ENCODE assay signal across 8 cellular contexts in genomic region chr2:87075796-87076252, GRCh38. TPM values are rescaled to one million over a fixed set of nuclear protein-coding genes. Genes with fewer than 3 reads are reported as not detected.
DNase-seq lines count a peak whose midpoint lies in the region; ATAC-seq, FAIRE-seq and TF ChIP-seq lines count a peak whose summit lies in the region.
"Not testable (repeated sequence)": the region's sequence is repeated elsewhere in the genome, so short reads cannot be mapped to it uniquely, and the experiment has no call there.

No MANE protein-coding gene starts in this region.

- CTCF ChIA-PET in WTC11 (lab: Charles Lee); GM12878 (lab: Yijun Ruan, JAX): not testable (repeated sequence)

- TF ChIP-seq POLR2A in GM12878 (IDR thresholded peaks at IDR 0.05; ENCODE audit: low read depth, low read length), result not testable (repeated sequence)

- TF ChIP-seq EP300 in GM12878 (IDR thresholded peaks at IDR 0.05; ENCODE audit: borderline replicate concordance in 1 of 2, control insufficient read depth in 1 of 2, low read depth in 2 of 2, low read length in 2 of 2), result not testable (repeated sequence)

- not testable (repeated sequence) for FAIRE-seq in GM12878 (lab: Jason Lieb, UNC)

- ATAC-seq in GM21723 (IDR thresholded peaks at IDR 0.05; ENCODE audit: unreplicated experiment) (peak; percentile 44), HG03565 (IDR thresholded peaks at IDR 0.05; ENCODE audit: unreplicated experiment) (peak; percentile 23), WTC11 (peak; percentile 2), GM12878 (peak; percentile 30), left cardiac atrium (peak; percentile 13 to 24)

- H3K27ac Mint-ChIP-seq in WTC11; stimulated activated naive CD8-positive, alpha-beta T cell treated with anti-CD3 and anti-CD28 coated beads, Interleukin-15, Interleukin-2, amounts not matched to agents 100 ng/mL and 50 ng/mL, for 24 hours: not testable (repeated sequence)

- WGBS in GM12878 (ENCODE audit: insufficient coverage, insufficient replicate concordance, low lambda C conversion rate, missing lambda C conversion rate), result 2% methylated on average over 17 of the region's 63 CpGs

- H3K4me3 Mint-ChIP-seq in WTC11, result peak overlapping the region; percentile 57
- H3K4me3 Mint-ChIP-seq in stimulated activated naive CD8-positive, alpha-beta T cell treated with anti-CD3 and anti-CD28 coated beads, Interleukin-15, Interleukin-2, amounts not matched to agents 100 ng/mL and 50 ng/mL, for 24 hours, result peak overlapping the region; percentile 74

- TSS peak; percentile 49 for BruUV-seq in GM12878 (replicated peaks; lab: Mats Ljungman, UMichigan)

- H3K36me3 Mint-ChIP-seq in WTC11; stimulated activated naive CD8-positive, alpha-beta T cell treated with anti-CD3 and anti-CD28 coated beads, Interleukin-15, Interleukin-2, amounts not matched to agents 100 ng/mL and 50 ng/mL, for 24 hours (ENCODE audit: low read depth): not testable (repeated sequence)

- not testable (repeated sequence) for H2AFZ ChIP-seq in GM12878 (ENCODE audit: control insufficient read depth, low read depth, low read length)

- DNase-seq in EL (peak; percentile 50), WTC11 (ENCODE audit: low spot score) (peak; percentile 22), left cardiac atrium (peak; percentile 57)
- not testable (repeated sequence) for DNase-seq in GM12878 (ENCODE audit: low read depth, low spot score)

- H3K9me3 ChIP-seq in GM12878 (replicated peaks; ENCODE audit: control insufficient read depth, insufficient read depth, low read length); neutrophil: not testable (repeated sequence)

- H3K27me3 Mint-ChIP-seq in WTC11 (ENCODE audit: low read depth); stimulated activated naive CD8-positive, alpha-beta T cell treated with anti-CD3 and anti-CD28 coated beads, Interleukin-15, Interleukin-2, amounts not matched to agents 100 ng/mL and 50 ng/mL, for 24 hours: not testable (repeated sequence)

- in situ Hi-C loops in GM12878 (cut with MboI), result not testable (repeated sequence)

- intact Hi-C loops in GM12878 (cut with micrococcal nuclease; ENCODE audit: unreplicated experiment); left cardiac atrium (cut with DNase I): not testable (repeated sequence)

- TF ChIP-seq RAD21 in GM12878 (IDR thresholded peaks at IDR 0.05; ENCODE audit: insufficient read depth, low read depth, low read length), result not testable (repeated sequence)

- not testable (repeated sequence) for H3K79me2 ChIP-seq in GM12878 (ENCODE audit: control insufficient read depth, insufficient read depth, low read length)

- peak overlapping the region; percentile 51; the same call in 1 of the 2 replicates for H3K9ac ChIP-seq in GM12878 (ENCODE audit: control insufficient read depth, insufficient read depth, low read length)

- not testable (repeated sequence) for TF ChIP-seq CTCF in WTC11 (IDR thresholded peaks at IDR 0.05); GM12878 (IDR thresholded peaks at IDR 0.05 in 2 of 3, conservative IDR thresholded peaks at IDR 0.05 in 1 of 3; ENCODE audit: control insufficient read depth in 2 of 3, extremely low read depth in 1 of 3, insufficient read depth in 1 of 3, low read depth in 3 of 3, low read length in 3 of 3); neutrophil (IDR thresholded peaks at IDR 0.05)

- H3K4me3 ChIP-seq in GM12878 (peak overlapping the region; percentile 71; the same call in 1 of the 2 replicates), neutrophil (ENCODE audit: low read depth in 1 of 2, low read length in 1 of 2) (peak overlapping the region; percentile 61 to 75)

- not testable (repeated sequence) for H3K27me3 ChIP-seq in GM12878 (replicated peaks in 1 of 2; ENCODE audit: control insufficient read depth in 2 of 2, insufficient read depth in 2 of 2, low read length in 1 of 2); neutrophil

- H3K4me2 ChIP-seq in GM12878 (ENCODE audit: control insufficient read depth, insufficient read depth), result not testable (repeated sequence)

- POLR2A ChIA-PET in WTC11 (lab: Charles Lee); GM12878 (lab: Charles Lee): not testable (repeated sequence)

- H4K20me1 ChIP-seq in GM12878 (ENCODE audit: control insufficient read depth, insufficient read depth), result not testable (repeated sequence)

- H3K27ac ChIP-seq in GM12878 (ENCODE audit: control insufficient read depth, insufficient read depth) (peak overlapping the region; percentile 48), neutrophil (peak overlapping the region; percentile 95)

- SMC1A ChIA-PET in GM12878 (lab: Charles Lee; ENCODE audit: uncharacterized antibody, unreplicated experiment), result not testable (repeated sequence)

- RAD21 ChIA-PET in GM12878 (lab: Charles Lee; ENCODE audit: unreplicated experiment), result not testable (repeated sequence)

- H3K4me1 ChIP-seq in GM12878 (ENCODE audit: control insufficient read depth, insufficient read depth, low read length); neutrophil (ENCODE audit: control insufficient read depth in 1 of 2, insufficient read depth in 1 of 2, low read depth in 1 of 2, low read length in 1 of 2): not testable (repeated sequence)

- H3K4me1 Mint-ChIP-seq in WTC11, result not testable (repeated sequence)
- peaks cover 12% of the 10 kb centered on the region for H3K4me1 Mint-ChIP-seq in stimulated activated naive CD8-positive, alpha-beta T cell treated with anti-CD3 and anti-CD28 coated beads, Interleukin-15, Interleukin-2, amounts not matched to agents 100 ng/mL and 50 ng/mL, for 24 hours (ENCODE audit: low read depth)

- H3K36me3 ChIP-seq in GM12878 (ENCODE audit: control insufficient read depth in 2 of 2, insufficient read depth in 2 of 2, low read length in 1 of 2); neutrophil: not testable (repeated sequence)

- not testable (repeated sequence) for H3K9me3 Mint-ChIP-seq in WTC11; stimulated activated naive CD8-positive, alpha-beta T cell treated with anti-CD3 and anti-CD28 coated beads, Interleukin-15, Interleukin-2, amounts not matched to agents 100 ng/mL and 50 ng/mL, for 24 hours

TF ChIP-seq in GM12878, 131 proteins besides CTCF, POLR2A, EP300 and RAD21:
- TF ChIP-seq EGR1 (IDR thresholded peaks at IDR 0.05; ENCODE audit: borderline replicate concordance in 1 of 2, low read depth in 2 of 2, low read length in 2 of 2) (0 out of 3 replicates have a peak, but pooled peaks of 1 of the 2 experiments have one; percentile 22), IKZF1 (conservative IDR thresholded peaks at IDR 0.05) (0 out of 2 replicates have a peak, but pooled peaks have one; percentile 14), SRF (IDR thresholded peaks at IDR 0.05; ENCODE audit: low read depth in 2 of 2, low read length in 2 of 2) (0 out of 4 replicates have a peak, but pooled peaks of 1 of the 2 experiments have one; percentile 42), BHLHE40 (IDR thresholded peaks at IDR 0.05; ENCODE audit: borderline replicate concordance in 1 of 2, low read depth in 2 of 2, low read length in 1 of 2) (peak in 1 of 2 experiments; percentile 31; a peak in 1 of 4 replicates)

RNA-seq across cellular contexts. Expression of gene PLGLB1, which starts 54.2 kb away (rescaled TPM):
- total RNA-seq in WTC11 (2021), result 0.44 to 0.55 TPM (median 0.52 TPM) in 3 replicates
- 4.3 and 6.1 TPM in 2 replicates for total RNA-seq in GM12878 (2013; cell fraction: nucleolus; rRNA removed)
- total RNA-seq in GM12878 (2014; rRNA removed), result 1.9 TPM in 2 replicates
- 1.2 and 1.9 TPM in 2 replicates for total RNA-seq in GM12878 (2014; rRNA removed; fragmentation: Illumina TruSeq; extraction: Trizol)
- 1.2 and 2.2 TPM in 2 replicates for total RNA-seq in GM12878 (2021)
- 0.55 TPM for polyA plus RNA-seq in GM12878 (2011; ENCODE audit: low read depth)
- 1.7 and 2.8 TPM in 2 replicates for polyA plus RNA-seq in GM12878 (2011; rRNA removed)
- 0.37 and 0.60 TPM in 2 replicates for polyA plus RNA-seq in GM12878 (2011; cell fraction: cytosol; rRNA removed)
- polyA plus RNA-seq in GM12878 (2011; cell fraction: nucleus; rRNA removed), result 4.0 and 4.6 TPM in 2 replicates
- 1.3 and 2.2 TPM in 2 replicates for polyA plus RNA-seq in GM12878 (2012)
- 1.8 and 3.5 TPM in 2 replicates for polyA plus RNA-seq in GM12878 (2014; fragmentation: Illumina TruSeq; extraction: Trizol)
- 1 to 10 TPM; 1.3 to 1.5 TPM for polyA plus RNA-seq in GM12878 (2014; fragmentation: Nextera tagmentation; extraction: Ambion mirVana)
- polyA plus RNA-seq in GM12878 (2014; rRNA removed), result 0.99 and 2.1 TPM in 2 replicates
- 1 to 10 TPM in 1 of 2 experiments, under 1 TPM in 1; 0.88 to 1.5 TPM for polyA plus RNA-seq in GM12878 (2016; fragmentation: Nextera tagmentation; extraction: Ambion mirVana)
- 1.4 and 1.7 TPM in 2 replicates for polyA minus RNA-seq in GM12878 (2011; rRNA and poly(A)+ RNA removed)
- polyA minus RNA-seq in GM12878 (2011; cell fraction: cytosol; rRNA and poly(A)+ RNA removed), result not detected in 2 replicates
- 2.4 and 4.0 TPM in 2 replicates for polyA minus RNA-seq in GM12878 (2011; cell fraction: nucleus; rRNA and poly(A)+ RNA removed)
- under 1 TPM; 0.41 to 0.84 TPM for total RNA-seq in left cardiac atrium
